8 cellular contexts compared by ENCODE assay signal in genomic region chr14:102927878-102928411, GRCh38. TPM values are rescaled to one million over a fixed set of nuclear protein-coding genes. Genes with fewer than 3 reads are reported as not detected.
DNase-seq lines count a peak whose midpoint lies in the region; ATAC-seq and TF ChIP-seq lines count a peak whose summit lies in the region.

No MANE protein-coding gene starts in this region.

- ATAC-seq in left lung (peak; percentile 64), upper lobe of left lung (ENCODE audit: low FRiP score in 2 of 2) (peak; percentile 6 to 69), SK-N-SH treated with all-trans-retinoic acid at 6 μM for 48 hours (no peak)

- H2AK5ac ChIP-seq in H9 (ENCODE audit: insufficient read length, low read length), result no peak overlapping the region

- POLR2A ChIA-PET in AG04450 (lab: Yijun Ruan, JAX), result no interaction called here

- no peak overlapping the region for H4K5ac ChIP-seq in H9 (ENCODE audit: insufficient read length, low read depth, low read length)

- H2BK12ac ChIP-seq in H9 (ENCODE audit: insufficient read length, low read depth, low read length), result no peak overlapping the region

- H3K56ac ChIP-seq in H9 (ENCODE audit: insufficient read length, low read depth, low read length), result no peak overlapping the region

- H2BK120ac ChIP-seq in H9 (ENCODE audit: low read depth, low read length, poor library complexity, severe bottlenecking), result no peak overlapping the region

- peaks cover 51% of the 10 kb centered on the region for H3K27me3 Mint-ChIP-seq in H9 (ENCODE audit: low read depth)
- H3K27me3 Mint-ChIP-seq in activated T-helper 2 cell treated with anti-CD3 and anti-CD28 coated beads, Interferon-gamma antibody, Interleukin-2, Interleukin-4, amounts not matched to agents 10 μg/mL and 5 μg/mL and 100 μg/mL, durations not matched to agents 14 hours and 24 hours and 36 hours (ENCODE audit: low read depth), result peaks cover 24% of the 10 kb centered on the region

- no peaks in the 10 kb centered on the region for H4K20me1 ChIP-seq in H9 (ENCODE audit: control insufficient read depth, insufficient read depth, insufficient read length)

- peak overlapping the region; percentile 60 for H3K4me2 ChIP-seq in H9 (ENCODE audit: insufficient read depth, insufficient read length, low read length)

- peaks cover 11% of the 10 kb centered on the region; the same call in 1 of the 2 replicates for H3K9me3 ChIP-seq in AG04450 (ENCODE audit: control insufficient read depth, insufficient read depth, low read length)
- no peaks in the 10 kb centered on the region for H3K9me3 ChIP-seq in H9 (ENCODE audit: control insufficient read depth, low read depth, low read length)
- H3K9me3 ChIP-seq in left lung, result no peaks in the 10 kb centered on the region
- H3K9me3 ChIP-seq in upper lobe of left lung, result no peaks in the 10 kb centered on the region

- no peaks in the 10 kb centered on the region for H3K4me1 ChIP-seq in H9 (ENCODE audit: insufficient read depth, low read length)
- peaks cover 25 to 42% of the 10 kb centered on the region in 2 donors for H3K4me1 ChIP-seq in left lung
- H3K4me1 ChIP-seq in upper lobe of left lung, result peaks cover 35 to 54% (median 39%) of the 10 kb centered on the region in 4 donors

- WGBS in H9 (ENCODE audit: extremely low coverage, insufficient read length, low lambda C conversion rate), result no CpG with 5 or more reads among the region's 35 CpGs
- WGBS in upper lobe of left lung, 2 donors, result 17 to 27% methylated on average over 11 to 20 of the region's 35 CpGs

- peak in 1 of 4 donors; percentile 74 for TF ChIP-seq POLR2A in upper lobe of left lung (IDR thresholded peaks at IDR 0.05)

- H3K27me3 ChIP-seq in AG04450 (ENCODE audit: control insufficient read depth, insufficient read depth, low read length), result peaks cover 58% of the 10 kb centered on the region
- H3K27me3 ChIP-seq in H9 (ENCODE audit: insufficient read depth, low read length), result peaks cover 29% of the 10 kb centered on the region
- peaks cover 38 to 95% of the 10 kb centered on the region in 2 donors for H3K27me3 ChIP-seq in left lung
- peaks cover 2 to 48% (median 38%) of the 10 kb centered on the region in 4 donors for H3K27me3 ChIP-seq in upper lobe of left lung

- TF ChIP-seq CTCF in AG04450 (IDR thresholded peaks at IDR 0.05; ENCODE audit: low read depth, low read length), result no peak
- no peak for TF ChIP-seq CTCF in H9 (conservative IDR thresholded peaks at IDR 0.05)
- no peak for TF ChIP-seq CTCF in left lung (IDR thresholded peaks at IDR 0.05)
- no peak for TF ChIP-seq CTCF in upper lobe of left lung (IDR thresholded peaks at IDR 0.05)

- intact Hi-C loops in activated T-helper 2 cell treated with anti-CD3 and anti-CD28 coated beads, Interferon-gamma antibody, Interleukin-2, Interleukin-4, amounts not matched to agents 10 μg/mL and 5 μg/mL and 100 μg/mL, durations not matched to agents 14 hours and 24 hours and 36 hours (cut with micrococcal nuclease), result no loop called here
- intact Hi-C loops in left lung (cut with DNase I), result loop anchor here in 1 of 2 donors (10.0 kb wide), 1 partner anchor 153 kb away; the partner anchor contains the start of gene TRAF3

- H2AFZ ChIP-seq in H9 (ENCODE audit: low read length), result no peak overlapping the region

- H3K9me3 Mint-ChIP-seq in H9, result no peaks in the 10 kb centered on the region; a peak in 1 of 5 replicates
- no peaks in the 10 kb centered on the region for H3K9me3 Mint-ChIP-seq in activated T-helper 2 cell treated with anti-CD3 and anti-CD28 coated beads, Interferon-gamma antibody, Interleukin-2, Interleukin-4, amounts not matched to agents 10 μg/mL and 5 μg/mL and 100 μg/mL, durations not matched to agents 14 hours and 24 hours and 36 hours

- no peak overlapping the region for H4K91ac ChIP-seq in H9 (ENCODE audit: insufficient read length, low read depth, low read length)

- H3K14ac ChIP-seq in H9 (ENCODE audit: insufficient read depth, low read length), result peak overlapping the region; percentile 33; the same call in 1 of the 2 replicates

- no peak overlapping the region for H2BK5ac ChIP-seq in H9 (ENCODE audit: insufficient read length, low read length)

- CTCF ChIA-PET in AG04450 (lab: Charles Lee), result interaction anchor here (1.1 kb wide), 1 partner anchor 234 kb away, joined by 5 read pairs; no protein-coding TSS in a partner anchor

- no peak overlapping the region for H3K23ac ChIP-seq in H9 (ENCODE audit: insufficient read length, low read depth, low read length)

- no peak for DNase-seq in AG04450 (ENCODE audit: low read depth, low spot score)
- DNase-seq in H9, result peak; percentile 59
- no peak for DNase-seq in activated T-helper 2 cell treated with anti-CD3 and anti-CD28 coated beads, Interferon-gamma antibody, Interleukin-2, Interleukin-4, amounts not matched to agents 10 μg/mL and 5 μg/mL and 100 μg/mL, durations not matched to agents 14 hours and 24 hours and 36 hours (ENCODE audit: low spot score)
- peak in 1 of 2 donors; percentile 77 for DNase-seq in left lung
- DNase-seq in upper lobe of left lung, result peak in 1 of 2 donors; percentile 39
- no peak for DNase-seq in activated effector memory CD4-positive, alpha-beta T cell treated with anti-CD3 and anti-CD28 coated beads, Interleukin-2, amount 50 U/mL, for 16 hours
- no peak for DNase-seq in DMS79 (lab: John Stamatoyannopoulos, UW)

- peaks cover 25% of the 10 kb centered on the region for H3K23me2 ChIP-seq in H9 (ENCODE audit: insufficient read length, low read depth, low read length, poor library complexity, severe bottlenecking)

- H3K36me3 Mint-ChIP-seq in H9 (ENCODE audit: insufficient read depth in 1 of 3, low read depth in 3 of 3), result peaks cover 0 to 7% (median 0%) of the 10 kb centered on the region in 3 experiments; a peak in 2 of 7 replicates
- no peaks in the 10 kb centered on the region for H3K36me3 Mint-ChIP-seq in activated T-helper 2 cell treated with anti-CD3 and anti-CD28 coated beads, Interferon-gamma antibody, Interleukin-2, Interleukin-4, amounts not matched to agents 10 μg/mL and 5 μg/mL and 100 μg/mL, durations not matched to agents 14 hours and 24 hours and 36 hours (ENCODE audit: low read depth)

- peak overlapping the region; percentile 51; the same call in 1 of the 2 replicates for H3K4me3 ChIP-seq in AG04450 (ENCODE audit: low read depth, low read length)
- H3K4me3 ChIP-seq in left lung, result peak overlapping the region; percentile 34 to 44
- peak overlapping the region; percentile 34 to 56 (median 50) for H3K4me3 ChIP-seq in upper lobe of left lung

- H3K4me1 Mint-ChIP-seq in H9, result peaks cover 15 to 19% of the 10 kb centered on the region in 2 experiments
- H3K4me1 Mint-ChIP-seq in activated T-helper 2 cell treated with anti-CD3 and anti-CD28 coated beads, Interferon-gamma antibody, Interleukin-2, Interleukin-4, amounts not matched to agents 10 μg/mL and 5 μg/mL and 100 μg/mL, durations not matched to agents 14 hours and 24 hours and 36 hours (ENCODE audit: low read depth), result peaks cover 1% of the 10 kb centered on the region

- H3K79me1 ChIP-seq in H9 (ENCODE audit: insufficient read depth, low read depth, low read length, poor library complexity, severe bottlenecking), result no peaks in the 10 kb centered on the region

- no peak overlapping the region for H4K8ac ChIP-seq in H9 (replicated peaks; ENCODE audit: insufficient read length, low read depth, low read length)

- no peaks in the 10 kb centered on the region for H3K79me2 ChIP-seq in H9 (ENCODE audit: insufficient read depth, low read length)

- no peak overlapping the region for H2BK15ac ChIP-seq in H9 (ENCODE audit: low read depth, low read length)

- peaks cover 0 to 14% of the 10 kb centered on the region in 2 donors for H3K36me3 ChIP-seq in left lung
- peaks cover 0 to 10% (median 4%) of the 10 kb centered on the region in 4 donors for H3K36me3 ChIP-seq in upper lobe of left lung

- H3K4me3 Mint-ChIP-seq in H9, result peak overlapping the region; percentile 68 to 87
- H3K4me3 Mint-ChIP-seq in activated T-helper 2 cell treated with anti-CD3 and anti-CD28 coated beads, Interferon-gamma antibody, Interleukin-2, Interleukin-4, amounts not matched to agents 10 μg/mL and 5 μg/mL and 100 μg/mL, durations not matched to agents 14 hours and 24 hours and 36 hours (ENCODE audit: low read depth), result peak overlapping the region; percentile 33

- TF ChIP-seq EP300 in upper lobe of left lung (IDR thresholded peaks at IDR 0.05), result no peak

- no peak overlapping the region for H3T11ph ChIP-seq in H9 (ENCODE audit: low read length)

- H3K27ac ChIP-seq in AG04450 (ENCODE audit: low read depth, low read length), result no peak overlapping the region
- no peak overlapping the region for H3K27ac ChIP-seq in H9 (ENCODE audit: insufficient read length, low read depth, low read length)
- H3K27ac ChIP-seq in left lung, result peak overlapping the region; percentile 57 to 78
- H3K27ac ChIP-seq in upper lobe of left lung, result peak overlapping the region; percentile 78 to 86 (median 82)

- H3K4ac ChIP-seq in H9 (ENCODE audit: low read depth, low read length), result no peak overlapping the region

- H3K27ac Mint-ChIP-seq in H9, result no peak overlapping the region
- H3K27ac Mint-ChIP-seq in activated T-helper 2 cell treated with anti-CD3 and anti-CD28 coated beads, Interferon-gamma antibody, Interleukin-2, Interleukin-4, amounts not matched to agents 10 μg/mL and 5 μg/mL and 100 μg/mL, durations not matched to agents 14 hours and 24 hours and 36 hours, result no peak overlapping the region

- H2BK20ac ChIP-seq in H9 (ENCODE audit: low read depth, low read length, poor library complexity, severe bottlenecking), result no peak overlapping the region

- no peak overlapping the region for H3K9ac ChIP-seq in H9 (ENCODE audit: extremely low read depth, insufficient read length, low read length)

- H3K18ac ChIP-seq in H9 (ENCODE audit: insufficient read length, low read depth, low read length), result no peak overlapping the region

TF ChIP-seq in SK-N-SH treated with all-trans-retinoic acid at 6 μM for 48 hours, 23 proteins besides CTCF, POLR2A, EP300 and RAD21 (continues in another document):
- no peak for TF ChIP-seq SNAI2 (CRISPR knock-in tag; IDR thresholded peaks at IDR 0.05)
- no peak for TF ChIP-seq ISL1 (CRISPR knock-in tag; IDR thresholded peaks at IDR 0.05)
- TF ChIP-seq ZFP3 (CRISPR knock-in tag; IDR thresholded peaks at IDR 0.05), result no peak
- no peak for TF ChIP-seq OSR1 (CRISPR knock-in tag; IDR thresholded peaks at IDR 0.05)
- TF ChIP-seq ARNTL (CRISPR knock-in tag; IDR thresholded peaks at IDR 0.05; ENCODE audit: borderline replicate concordance, low read depth), result no peak
- no peak for TF ChIP-seq TOX (CRISPR knock-in tag; IDR thresholded peaks at IDR 0.05; ENCODE audit: borderline replicate concordance)
- no peak for TF ChIP-seq PPARA (CRISPR knock-in tag; IDR thresholded peaks at IDR 0.05; ENCODE audit: borderline replicate concordance)
- TF ChIP-seq BACH2 (CRISPR knock-in tag; IDR thresholded peaks at IDR 0.05; ENCODE audit: borderline replicate concordance), result no peak
- no peak for TF ChIP-seq ZNF565 (CRISPR knock-in tag; conservative IDR thresholded peaks at IDR 0.05; ENCODE audit: low read depth)

RNA-seq across cellular contexts. Expression of gene AMN, which starts 5.5 kb away (rescaled TPM):
- 0.06 TPM in 2 replicates for polyA plus RNA-seq in AG04450 (2011; rRNA removed)
- not detected in 2 replicates for polyA minus RNA-seq in AG04450 (2011; rRNA and poly(A)+ RNA removed)
- total RNA-seq in H9 (2021), result 1.9 and 2.2 TPM in 2 replicates
- total RNA-seq in activated T-helper 2 cell treated with anti-CD3 and anti-CD28 coated beads, Interferon-gamma antibody, Interleukin-2, Interleukin-4, amounts not matched to agents 10 μg/mL and 5 μg/mL and 100 μg/mL, durations not matched to agents 14 hours and 24 hours and 36 hours, result 0.44 and 0.55 TPM in 2 replicates
- total RNA-seq in left lung, result 10 to 100 TPM; 16.9 to 23.2 TPM
- 10 to 100 TPM; 14.9 to 56.6 (median 31.6) TPM for total RNA-seq in upper lobe of left lung

Comparison
In these comparisons a context has a peak if more than half of its experiments do, and no peak if none do; other contexts are left out.
1. H3K27ac ChIP-seq: peak in left lung (2 of 2) and upper lobe of left lung (4 of 4); none in AG04450 (single experiment) and H9 (single experiment).
2. Peak in every context shown above with its lines, with median percentiles within 50 percentile points of each other: H3K4me3 ChIP-seq.